Comparison of ENCODE assay signal across 8 cellular contexts in genomic region chr6:1312193-1312443, GRCh38. TPM values are rescaled to one million over a fixed set of nuclear protein-coding genes. Genes with fewer than 3 reads are reported as not detected.
A peak's percentile ranks its signal among the peaks of the same experiment; 100 is the strongest.
DNase-seq lines count a peak whose midpoint lies in the region; ATAC-seq, FAIRE-seq and TF ChIP-seq lines count a peak whose summit lies in the region.

No MANE protein-coding gene starts in this region.

- FAIRE-seq in pancreas (lab: Jason Lieb, UNC), result no peak
- no peak for FAIRE-seq in GM12892 (lab: Jason Lieb, UNC)

- peak overlapping the region; percentile 78 for H3K4me3 Mint-ChIP-seq in Caco-2 (ENCODE audit: unreplicated experiment)

- no peak for TF ChIP-seq CTCF in Caco-2 (IDR thresholded peaks at IDR 0.05; ENCODE audit: insufficient read depth in 1 of 2, low read depth in 1 of 2, low read length in 1 of 2, severe bottlenecking in 1 of 2, unreplicated experiment in 1 of 2)
- no peak for TF ChIP-seq CTCF in RWPE2 (IDR thresholded peaks at IDR 0.05; ENCODE audit: poor library complexity, severe bottlenecking)
- TF ChIP-seq CTCF in pancreas (IDR thresholded peaks at IDR 0.05), result no peak

- peak overlapping the region; percentile 89 for H3K27ac Mint-ChIP-seq in Caco-2 (ENCODE audit: unreplicated experiment)

- peaks cover 39% of the 10 kb centered on the region for H3K4me1 Mint-ChIP-seq in Caco-2 (ENCODE audit: low read depth, unreplicated experiment)

- POLR2A ChIA-PET in Caco-2 (lab: Charles Lee), result interaction anchor here (0.5 to 2.5 kb wide), 13 partner anchors 11 to 399 kb away, joined by 3 to 49 read pairs (median 6); no protein-coding TSS in a partner anchor

- CTCF ChIA-PET in Caco-2 (lab: Charles Lee), result interaction anchor here (0.7 to 3.1 kb wide), 8 partner anchors 11 to 399 kb away, joined by 3 to 15 read pairs (median 7); no protein-coding TSS in a partner anchor

- H3K36me3 ChIP-seq in Caco-2 (ENCODE audit: control insufficient read depth, insufficient read depth, low read length) (no peaks in the 10 kb centered on the region), RWPE2 (ENCODE audit: low read depth) (peaks cover 9% of the 10 kb centered on the region; the same call in 1 of the 2 replicates), pancreas (no peaks in the 10 kb centered on the region)

- TF ChIP-seq POLR2A in GM12892 (IDR thresholded peaks at IDR 0.05; ENCODE audit: low read depth, low read length), result no peak

- H3K9me3 ChIP-seq in Caco-2, result no peaks in the 10 kb centered on the region
- H3K9me3 ChIP-seq in RWPE2 (ENCODE audit: severe bottlenecking), result no peaks in the 10 kb centered on the region
- H3K9me3 ChIP-seq in pancreas, result no peaks in the 10 kb centered on the region

- H3K9me3 Mint-ChIP-seq in Caco-2 (ENCODE audit: unreplicated experiment), result no peaks in the 10 kb centered on the region

- H3K27ac ChIP-seq in RWPE2 (ENCODE audit: poor library complexity, severe bottlenecking) (peak overlapping the region; percentile 34), pancreas (peak overlapping the region; percentile 72 to 90 (median 83))

- H3K36me3 Mint-ChIP-seq in Caco-2 (ENCODE audit: insufficient read depth, unreplicated experiment), result peaks cover 63% of the 10 kb centered on the region

- H3K4me1 ChIP-seq in Caco-2, result peaks cover 26% of the 10 kb centered on the region
- H3K4me1 ChIP-seq in RWPE2 (ENCODE audit: insufficient read depth, poor library complexity, severe bottlenecking), result peaks cover 18% of the 10 kb centered on the region
- H3K4me1 ChIP-seq in pancreas, result no peaks in the 10 kb centered on the region

- H3K4me3 ChIP-seq in Caco-2 (ENCODE audit: low read depth, low read length) (peak overlapping the region; percentile 94), RWPE2 (ENCODE audit: severe bottlenecking) (peak overlapping the region; percentile 57), pancreas (peak overlapping the region; percentile 31 to 61 (median 48))

- ATAC-seq in RWPE2 (ENCODE audit: low read depth) (peak; percentile 20), esophagus mucosa (peak; percentile 14), pancreas (peak in 2 of 4 donors; percentile 5 to 14), GM18907 (IDR thresholded peaks at IDR 0.05; ENCODE audit: unreplicated experiment) (no peak), GM18858 (IDR thresholded peaks at IDR 0.05; ENCODE audit: unreplicated experiment) (no peak)

- no TSS peak for BruUV-seq in Caco-2 (replicated peaks; lab: Mats Ljungman, UMichigan)

- 0 to 1% methylated on average over 21 to 23 of the region's 23 CpGs for WGBS in pancreas, 2 donors

- intact Hi-C loops in Caco-2 (cut with micrococcal nuclease; ENCODE audit: unreplicated experiment), result loop anchor here (2.0 kb wide), 2 partner anchors 201 to 399 kb away; no protein-coding TSS in a partner anchor
- intact Hi-C loops in pancreas (cut with DNase I), result no loop called here

- peaks cover 2% of the 10 kb centered on the region for H3K27me3 Mint-ChIP-seq in Caco-2 (ENCODE audit: insufficient read depth, unreplicated experiment)

- no peak for DNase-seq in Caco-2
- no peak for DNase-seq in RWPE2 (ENCODE audit: low spot score)
- no peak for DNase-seq in pancreas
- DNase-seq in GM12892 (ENCODE audit: insufficient read length), result no peak
- DNase-seq in SHP77 treated with DMSO at 0.1 percent for 48 hours (lab: John Stamatoyannopoulos, UW), result no peak

- H3K27me3 ChIP-seq in Caco-2 (replicated peaks; ENCODE audit: control insufficient read depth, insufficient read depth, low read length) (no peaks in the 10 kb centered on the region), RWPE2 (ENCODE audit: insufficient read depth, poor library complexity, severe bottlenecking) (peaks cover 2% of the 10 kb centered on the region), pancreas (peaks cover 0 to 13% (median 4%) of the 10 kb centered on the region in 4 donors)

RNA-seq across cellular contexts. Expression of gene FOXQ1, which starts 0.2 kb away (rescaled TPM):
- total RNA-seq in Caco-2 (2022) (170 and 191 TPM in 2 replicates), esophagus mucosa (10.0 TPM), pancreas (10 to 100 TPM in 1 of 6 donors, 1 to 10 TPM in 5; 1.4 to 14.8 (median 3.9) TPM)
- polyA plus RNA-seq in pancreas, result 1 to 10 TPM; 1.5 to 2.6 TPM
- not detected for polyA plus RNA-seq in GM12892 (2012; ENCODE audit: missing spikeins)

Comparison
In these comparisons a context has a peak if more than half of its experiments do, and no peak if none do; other contexts are left out.
1. ATAC-seq: peak in RWPE2 (single experiment) and esophagus mucosa (single experiment); none in GM18907 (single experiment) and GM18858 (single experiment).
2. RNA of gene FOXQ1, which starts 0.2 kb away (total RNA-seq): 170 to 191 TPM in Caco-2; 10.0 TPM in esophagus mucosa (single experiment) and 1.4 to 14.8 TPM in pancreas; every median in the first group is over 10 times any median in the second.
3. Peak in every context shown above with its lines, with median percentiles within 50 percentile points of each other: H3K4me3 ChIP-seq.